7 cellular contexts compared by ENCODE assay signal in the genomic region with DNA sequence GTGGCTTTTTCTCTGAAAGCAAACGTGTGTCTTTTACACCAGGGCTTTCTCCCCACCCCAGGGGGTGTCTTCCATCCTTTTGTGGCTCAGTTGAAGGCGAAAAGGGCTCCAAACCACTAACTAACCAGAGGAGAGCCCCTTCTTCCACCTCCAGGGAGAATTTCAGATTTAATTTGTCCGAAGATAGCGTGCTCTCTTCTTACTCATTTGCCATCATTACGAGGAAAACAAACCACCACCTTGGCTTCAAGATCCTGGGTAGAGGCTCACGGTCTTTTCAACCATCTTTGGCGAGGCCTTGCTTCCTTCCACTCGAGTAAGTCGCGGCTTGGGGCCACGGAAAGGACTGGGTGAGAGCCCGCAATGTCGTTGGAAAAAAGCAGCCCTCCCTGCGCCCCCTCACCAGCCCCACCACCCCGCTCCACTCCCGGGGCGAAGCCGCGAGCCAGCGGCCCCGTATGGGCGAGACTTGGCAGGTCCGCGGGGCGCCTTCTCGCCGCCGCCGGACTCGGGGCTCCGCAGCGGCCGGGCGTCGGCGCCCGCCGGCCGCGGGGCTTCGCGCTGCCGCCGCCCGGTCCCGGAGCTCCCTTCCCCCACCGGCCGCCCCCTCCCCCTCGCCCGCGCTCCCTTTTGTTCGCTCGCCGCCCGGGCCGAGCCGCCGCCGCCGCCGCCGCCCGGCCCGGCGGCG. TPM values are rescaled to one million over a fixed set of nuclear protein-coding genes. Genes with fewer than 3 reads are reported as not detected.
A peak's percentile ranks its signal among the peaks of the same experiment; 100 is the strongest.
DNase-seq lines count a peak whose midpoint lies in the region; ATAC-seq lines count a peak whose summit lies in the region.

No MANE protein-coding gene starts in this region.

- no peaks in the 10 kb centered on the region for H3K27me3 ChIP-seq in subcutaneous abdominal adipose tissue (ENCODE audit: control insufficient read depth in 5 of 5, insufficient read depth in 4 of 5, low read length in 5 of 5)

- H3K4me3 ChIP-seq in subcutaneous abdominal adipose tissue (ENCODE audit: low read depth in 1 of 5, low read length in 5 of 5): peak overlapping the region; percentile 49 to 74 (median 65)

- peak; percentile 27 for ATAC-seq in HG02623 (IDR thresholded peaks at IDR 0.05; ENCODE audit: unreplicated experiment)
- no peak for ATAC-seq in HG02763 (IDR thresholded peaks at IDR 0.05; ENCODE audit: unreplicated experiment)

- H3K9me3 ChIP-seq in subcutaneous abdominal adipose tissue (ENCODE audit: control insufficient read depth in 5 of 5, low read length in 5 of 5): no peaks in the 10 kb centered on the region

- H3K9ac ChIP-seq in subcutaneous abdominal adipose tissue (ENCODE audit: low read length in 5 of 5): peak overlapping the region; percentile 71 to 89 (median 84)

- peaks cover 7 to 86% (median 76%) of the 10 kb centered on the region in 5 donors for H3K4me1 ChIP-seq in subcutaneous abdominal adipose tissue (ENCODE audit: control insufficient read depth in 5 of 5, insufficient read depth in 5 of 5, low read length in 5 of 5)

- H3K27ac ChIP-seq in cingulate gyrus (ENCODE audit: low read depth, low read length): peak overlapping the region; percentile 98
- H3K27ac ChIP-seq in subcutaneous abdominal adipose tissue (ENCODE audit: low read depth, low read length): peak overlapping the region; percentile 96

- DNase-seq in ELF-1 (ENCODE audit: low read depth, low spot score) (peak; percentile 56), SHP77 treated with DMSO at 0.1 percent for 48 hours (lab: John Stamatoyannopoulos, UW) (peak; percentile 31), lung microvascular endothelial cell (ENCODE audit: low read depth in 2 of 2) (peak; percentile 35 to 53)

- H3K36me3 ChIP-seq in subcutaneous abdominal adipose tissue (ENCODE audit: control insufficient read depth in 5 of 5, insufficient read depth in 5 of 5, low read length in 5 of 5): peaks cover 4 to 9% (median 8%) of the 10 kb centered on the region in 5 donors

RNA-seq across cellular contexts. Expression of a gene that starts 1.7 kb away (rescaled TPM):
- 26.4 and 42.7 TPM in 2 replicates for total RNA-seq in lung microvascular endothelial cell
